In the genomic region with DNA sequence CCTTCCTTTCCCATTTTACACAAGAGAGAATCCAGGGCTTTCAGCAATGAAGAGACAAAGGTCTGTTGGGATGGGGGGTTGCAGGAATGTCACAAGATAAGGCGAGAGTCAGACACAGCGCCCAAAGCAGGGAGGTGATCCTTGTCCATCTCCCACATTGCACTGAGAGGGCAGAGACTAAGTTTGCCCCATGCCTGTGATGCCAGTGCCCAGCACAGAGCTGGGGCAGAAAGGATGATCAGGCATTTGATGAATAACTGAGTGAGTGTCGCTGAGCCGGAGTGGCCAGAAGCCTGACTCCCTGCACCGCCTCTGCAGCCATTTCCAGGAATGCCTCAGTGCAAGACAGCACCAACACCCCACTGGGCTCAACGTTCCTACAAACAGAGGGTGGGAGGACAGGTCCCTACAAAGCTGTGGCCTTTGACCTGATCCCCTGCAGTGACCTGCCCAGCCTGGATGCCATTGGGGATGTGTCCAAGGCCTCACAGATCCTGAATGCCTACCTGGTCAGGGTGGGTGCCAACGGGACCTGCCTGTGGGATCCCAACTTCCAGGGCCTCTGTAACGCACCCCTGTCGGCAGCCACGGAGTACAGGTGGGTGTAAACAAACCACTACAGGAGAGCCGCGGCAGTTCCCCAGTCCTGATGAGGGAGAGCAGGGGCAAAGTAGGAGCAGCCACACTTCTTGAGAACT, we compare ENCODE assay signal across 1 cellular context.
TF ChIP-seq lines count a peak whose summit lies in the region.

No MANE protein-coding gene starts in this region.

TF ChIP-seq in HepG2, 621 proteins besides CTCF, POLR2A, EP300 and RAD21 (continued from another document and continues in another):
- TF ChIP-seq, protein P1, sequence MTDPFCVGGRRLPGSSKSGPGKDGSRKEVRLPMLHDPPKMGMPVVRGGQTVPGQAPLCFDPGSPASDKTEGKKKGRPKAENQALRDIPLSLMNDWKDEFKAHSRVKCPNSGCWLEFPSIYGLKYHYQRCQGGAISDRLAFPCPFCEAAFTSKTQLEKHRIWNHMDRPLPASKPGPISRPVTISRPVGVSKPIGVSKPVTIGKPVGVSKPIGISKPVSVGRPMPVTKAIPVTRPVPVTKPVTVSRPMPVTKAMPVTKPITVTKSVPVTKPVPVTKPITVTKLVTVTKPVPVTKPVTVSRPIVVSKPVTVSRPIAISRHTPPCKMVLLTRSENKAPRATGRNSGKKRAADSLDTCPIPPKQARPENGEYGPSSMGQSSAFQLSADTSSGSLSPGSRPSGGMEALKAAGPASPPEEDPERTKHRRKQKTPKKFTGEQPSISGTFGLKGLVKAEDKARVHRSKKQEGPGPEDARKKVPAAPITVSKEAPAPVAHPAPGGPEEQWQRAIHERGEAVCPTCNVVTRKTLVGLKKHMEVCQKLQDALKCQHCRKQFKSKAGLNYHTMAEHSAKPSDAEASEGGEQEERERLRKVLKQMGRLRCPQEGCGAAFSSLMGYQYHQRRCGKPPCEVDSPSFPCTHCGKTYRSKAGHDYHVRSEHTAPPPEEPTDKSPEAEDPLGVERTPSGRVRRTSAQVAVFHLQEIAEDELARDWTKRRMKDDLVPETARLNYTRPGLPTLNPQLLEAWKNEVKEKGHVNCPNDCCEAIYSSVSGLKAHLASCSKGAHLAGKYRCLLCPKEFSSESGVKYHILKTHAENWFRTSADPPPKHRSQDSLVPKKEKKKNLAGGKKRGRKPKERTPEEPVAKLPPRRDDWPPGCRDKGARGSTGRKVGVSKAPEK (CRISPR knock-in tag; IDR thresholded peaks at IDR 0.05; ENCODE audit: borderline replicate concordance): no peak
- no peak for TF ChIP-seq TGIF2 (CRISPR knock-in tag; IDR thresholded peaks at IDR 0.05)
- TF ChIP-seq KLF15 (CRISPR knock-in tag; IDR thresholded peaks at IDR 0.05; ENCODE audit: borderline replicate concordance): no peak
- TF ChIP-seq, protein P2, sequence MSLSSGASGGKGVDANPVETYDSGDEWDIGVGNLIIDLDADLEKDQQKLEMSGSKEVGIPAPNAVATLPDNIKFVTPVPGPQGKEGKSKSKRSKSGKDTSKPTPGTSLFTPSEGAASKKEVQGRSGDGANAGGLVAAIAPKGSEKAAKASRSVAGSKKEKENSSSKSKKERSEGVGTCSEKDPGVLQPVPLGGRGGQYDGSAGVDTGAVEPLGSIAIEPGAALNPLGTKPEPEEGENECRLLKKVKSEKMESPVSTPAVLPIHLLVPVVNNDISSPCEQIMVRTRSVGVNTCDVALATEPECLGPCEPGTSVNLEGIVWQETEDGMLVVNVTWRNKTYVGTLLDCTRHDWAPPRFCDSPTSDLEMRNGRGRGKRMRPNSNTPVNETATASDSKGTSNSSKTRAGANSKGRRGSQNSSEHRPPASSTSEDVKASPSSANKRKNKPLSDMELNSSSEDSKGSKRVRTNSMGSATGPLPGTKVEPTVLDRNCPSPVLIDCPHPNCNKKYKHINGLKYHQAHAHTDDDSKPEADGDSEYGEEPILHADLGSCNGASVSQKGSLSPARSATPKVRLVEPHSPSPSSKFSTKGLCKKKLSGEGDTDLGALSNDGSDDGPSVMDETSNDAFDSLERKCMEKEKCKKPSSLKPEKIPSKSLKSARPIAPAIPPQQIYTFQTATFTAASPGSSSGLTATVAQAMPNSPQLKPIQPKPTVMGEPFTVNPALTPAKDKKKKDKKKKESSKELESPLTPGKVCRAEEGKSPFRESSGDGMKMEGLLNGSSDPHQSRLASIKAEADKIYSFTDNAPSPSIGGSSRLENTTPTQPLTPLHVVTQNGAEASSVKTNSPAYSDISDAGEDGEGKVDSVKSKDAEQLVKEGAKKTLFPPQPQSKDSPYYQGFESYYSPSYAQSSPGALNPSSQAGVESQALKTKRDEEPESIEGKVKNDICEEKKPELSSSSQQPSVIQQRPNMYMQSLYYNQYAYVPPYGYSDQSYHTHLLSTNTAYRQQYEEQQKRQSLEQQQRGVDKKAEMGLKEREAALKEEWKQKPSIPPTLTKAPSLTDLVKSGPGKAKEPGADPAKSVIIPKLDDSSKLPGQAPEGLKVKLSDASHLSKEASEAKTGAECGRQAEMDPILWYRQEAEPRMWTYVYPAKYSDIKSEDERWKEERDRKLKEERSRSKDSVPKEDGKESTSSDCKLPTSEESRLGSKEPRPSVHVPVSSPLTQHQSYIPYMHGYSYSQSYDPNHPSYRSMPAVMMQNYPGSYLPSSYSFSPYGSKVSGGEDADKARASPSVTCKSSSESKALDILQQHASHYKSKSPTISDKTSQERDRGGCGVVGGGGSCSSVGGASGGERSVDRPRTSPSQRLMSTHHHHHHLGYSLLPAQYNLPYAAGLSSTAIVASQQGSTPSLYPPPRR (CRISPR knock-in tag; IDR thresholded peaks at IDR 0.05; ENCODE audit: borderline replicate concordance): peak; percentile 18; the same call in 1 of the 2 replicates
- no peak for TF ChIP-seq ZNF839 (CRISPR knock-in tag; IDR thresholded peaks at IDR 0.05; ENCODE audit: borderline replicate concordance)
- no peak for TF ChIP-seq NFYC (CRISPR knock-in tag; IDR thresholded peaks at IDR 0.05)
- no peak for TF ChIP-seq ZNF329 (CRISPR knock-in tag; IDR thresholded peaks at IDR 0.05; ENCODE audit: low read depth)
- TF ChIP-seq CENPX (CRISPR knock-in tag; IDR thresholded peaks at IDR 0.05): no peak
- TF ChIP-seq TARDBP (CRISPR knock-in tag; IDR thresholded peaks at IDR 0.05): peak; percentile 28
- TF ChIP-seq ZNF367 (CRISPR knock-in tag; IDR thresholded peaks at IDR 0.05; ENCODE audit: borderline replicate concordance): no peak
- TF ChIP-seq RFXANK (CRISPR knock-in tag; IDR thresholded peaks at IDR 0.05): no peak
- TF ChIP-seq PTBP1 (IDR thresholded peaks at IDR 0.05; ENCODE audit: low read depth, low read length, poor library complexity, severe bottlenecking): no peak
- TF ChIP-seq U2AF1 (optimal IDR thresholded peaks at IDR 0.05; ENCODE audit: low read depth, low read length): no peak
- TF ChIP-seq MTF1 (CRISPR knock-in tag; IDR thresholded peaks at IDR 0.05): no peak
- no peak for TF ChIP-seq KMT2B (CRISPR knock-in tag; IDR thresholded peaks at IDR 0.05)
- TF ChIP-seq ZMYM3 (CRISPR knock-in tag; IDR thresholded peaks at IDR 0.05): peak; percentile 40
- no peak for TF ChIP-seq SRSF4 (IDR thresholded peaks at IDR 0.05; ENCODE audit: low read depth, low read length, poor library complexity, severe bottlenecking)
- TF ChIP-seq GATA4 (IDR thresholded peaks at IDR 0.05; ENCODE audit: borderline replicate concordance, low read depth): peak; percentile 55; the same call in 1 of the 2 replicates
- 0 out of 2 replicates have a peak, but pooled peaks have one; percentile 44 for TF ChIP-seq ZSCAN31 (CRISPR knock-in tag; IDR thresholded peaks at IDR 0.05; ENCODE audit: low read depth)
- no peak for TF ChIP-seq ZBTB10 (CRISPR knock-in tag; IDR thresholded peaks at IDR 0.05; ENCODE audit: borderline replicate concordance)
- no peak for TF ChIP-seq GABPB1 (CRISPR knock-in tag; IDR thresholded peaks at IDR 0.05)
- TF ChIP-seq ZNF597 (CRISPR knock-in tag; IDR thresholded peaks at IDR 0.05): no peak
- no peak for TF ChIP-seq GLMP (CRISPR knock-in tag; IDR thresholded peaks at IDR 0.05; ENCODE audit: borderline replicate concordance)
- no peak for TF ChIP-seq NFE2 (CRISPR knock-in tag; IDR thresholded peaks at IDR 0.05)
- TF ChIP-seq MXD3 (CRISPR knock-in tag; IDR thresholded peaks at IDR 0.05): no peak
- no peak for TF ChIP-seq ZNF10 (CRISPR knock-in tag; IDR thresholded peaks at IDR 0.05; ENCODE audit: borderline replicate concordance, low read depth)
- TF ChIP-seq, protein P3, sequence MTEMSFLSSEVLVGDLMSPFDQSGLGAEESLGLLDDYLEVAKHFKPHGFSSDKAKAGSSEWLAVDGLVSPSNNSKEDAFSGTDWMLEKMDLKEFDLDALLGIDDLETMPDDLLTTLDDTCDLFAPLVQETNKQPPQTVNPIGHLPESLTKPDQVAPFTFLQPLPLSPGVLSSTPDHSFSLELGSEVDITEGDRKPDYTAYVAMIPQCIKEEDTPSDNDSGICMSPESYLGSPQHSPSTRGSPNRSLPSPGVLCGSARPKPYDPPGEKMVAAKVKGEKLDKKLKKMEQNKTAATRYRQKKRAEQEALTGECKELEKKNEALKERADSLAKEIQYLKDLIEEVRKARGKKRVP (CRISPR knock-in tag; IDR thresholded peaks at IDR 0.05): no peak
- TF ChIP-seq RORA (CRISPR knock-in tag; IDR thresholded peaks at IDR 0.05): no peak
- TF ChIP-seq YY1 (IDR thresholded peaks at IDR 0.05; ENCODE audit: insufficient read depth, insufficient replicate concordance, low read depth, low read length): no peak
- TF ChIP-seq, protein P4, sequence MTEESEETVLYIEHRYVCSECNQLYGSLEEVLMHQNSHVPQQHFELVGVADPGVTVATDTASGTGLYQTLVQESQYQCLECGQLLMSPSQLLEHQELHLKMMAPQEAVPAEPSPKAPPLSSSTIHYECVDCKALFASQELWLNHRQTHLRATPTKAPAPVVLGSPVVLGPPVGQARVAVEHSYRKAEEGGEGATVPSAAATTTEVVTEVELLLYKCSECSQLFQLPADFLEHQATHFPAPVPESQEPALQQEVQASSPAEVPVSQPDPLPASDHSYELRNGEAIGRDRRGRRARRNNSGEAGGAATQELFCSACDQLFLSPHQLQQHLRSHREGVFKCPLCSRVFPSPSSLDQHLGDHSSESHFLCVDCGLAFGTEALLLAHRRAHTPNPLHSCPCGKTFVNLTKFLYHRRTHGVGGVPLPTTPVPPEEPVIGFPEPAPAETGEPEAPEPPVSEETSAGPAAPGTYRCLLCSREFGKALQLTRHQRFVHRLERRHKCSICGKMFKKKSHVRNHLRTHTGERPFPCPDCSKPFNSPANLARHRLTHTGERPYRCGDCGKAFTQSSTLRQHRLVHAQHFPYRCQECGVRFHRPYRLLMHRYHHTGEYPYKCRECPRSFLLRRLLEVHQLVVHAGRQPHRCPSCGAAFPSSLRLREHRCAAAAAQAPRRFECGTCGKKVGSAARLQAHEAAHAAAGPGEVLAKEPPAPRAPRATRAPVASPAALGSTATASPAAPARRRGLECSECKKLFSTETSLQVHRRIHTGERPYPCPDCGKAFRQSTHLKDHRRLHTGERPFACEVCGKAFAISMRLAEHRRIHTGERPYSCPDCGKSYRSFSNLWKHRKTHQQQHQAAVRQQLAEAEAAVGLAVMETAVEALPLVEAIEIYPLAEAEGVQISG (CRISPR knock-in tag; IDR thresholded peaks at IDR 0.05): no peak
- TF ChIP-seq FOXC1 (CRISPR knock-in tag; IDR thresholded peaks at IDR 0.05; ENCODE audit: borderline replicate concordance): no peak
- no peak for TF ChIP-seq ZNF282 (IDR thresholded peaks at IDR 0.05; ENCODE audit: partially characterized antibody)
- peak; percentile 42; the same call in 1 of the 2 replicates for TF ChIP-seq ZNF598 (CRISPR knock-in tag; IDR thresholded peaks at IDR 0.05; ENCODE audit: borderline replicate concordance)
- TF ChIP-seq SP140L (CRISPR knock-in tag; IDR thresholded peaks at IDR 0.05; ENCODE audit: borderline replicate concordance): no peak
- 0 out of 2 replicates have a peak, but pooled peaks have one; percentile 43 for TF ChIP-seq KMT2A (CRISPR knock-in tag; IDR thresholded peaks at IDR 0.05)
- no peak for TF ChIP-seq NKX3-1 (CRISPR knock-in tag; IDR thresholded peaks at IDR 0.05)
- TF ChIP-seq MYC (CRISPR knock-in tag; IDR thresholded peaks at IDR 0.05; ENCODE audit: borderline replicate concordance): peak; percentile 9; the same call in 1 of the 2 replicates
- no peak for TF ChIP-seq HMG20B (CRISPR knock-in tag; conservative IDR thresholded peaks at IDR 0.05)
- TF ChIP-seq NR2C2 (CRISPR knock-in tag; IDR thresholded peaks at IDR 0.05; ENCODE audit: borderline replicate concordance): peak; percentile 73
- TF ChIP-seq, protein P5, sequence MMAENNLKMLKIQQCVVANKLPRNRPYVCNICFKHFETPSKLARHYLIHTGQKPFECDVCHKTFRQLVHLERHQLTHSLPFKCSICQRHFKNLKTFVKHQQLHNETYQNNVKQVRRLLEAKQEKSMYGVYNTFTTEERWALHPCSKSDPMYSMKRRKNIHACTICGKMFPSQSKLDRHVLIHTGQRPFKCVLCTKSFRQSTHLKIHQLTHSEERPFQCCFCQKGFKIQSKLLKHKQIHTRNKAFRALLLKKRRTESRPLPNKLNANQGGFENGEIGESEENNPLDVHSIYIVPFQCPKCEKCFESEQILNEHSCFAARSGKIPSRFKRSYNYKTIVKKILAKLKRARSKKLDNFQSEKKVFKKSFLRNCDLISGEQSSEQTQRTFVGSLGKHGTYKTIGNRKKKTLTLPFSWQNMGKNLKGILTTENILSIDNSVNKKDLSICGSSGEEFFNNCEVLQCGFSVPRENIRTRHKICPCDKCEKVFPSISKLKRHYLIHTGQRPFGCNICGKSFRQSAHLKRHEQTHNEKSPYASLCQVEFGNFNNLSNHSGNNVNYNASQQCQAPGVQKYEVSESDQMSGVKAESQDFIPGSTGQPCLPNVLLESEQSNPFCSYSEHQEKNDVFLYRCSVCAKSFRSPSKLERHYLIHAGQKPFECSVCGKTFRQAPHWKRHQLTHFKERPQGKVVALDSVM (CRISPR knock-in tag; IDR thresholded peaks at IDR 0.05): no peak
